20 cellular contexts compared by ENCODE assay signal in the genomic region with DNA sequence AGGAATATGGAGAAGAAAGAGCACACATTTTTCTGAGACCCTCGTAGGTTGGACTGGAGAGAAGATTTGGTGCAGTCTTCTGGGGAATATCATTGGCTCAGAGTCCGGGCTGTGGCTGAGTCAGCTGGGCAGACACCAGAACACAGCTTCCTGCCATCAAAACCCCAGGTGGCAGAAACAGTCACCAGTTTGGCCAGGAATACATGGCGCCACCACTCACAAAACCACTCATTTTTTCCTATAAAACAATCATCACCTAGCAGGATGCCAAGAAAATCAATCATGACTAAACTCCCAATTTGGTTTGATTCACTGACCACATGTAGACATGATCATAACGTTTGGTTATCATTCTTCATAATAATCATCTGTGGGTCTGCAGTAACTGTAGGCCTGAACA.
DNase-seq lines count a peak whose midpoint lies in the region; ATAC-seq and TF ChIP-seq lines count a peak whose summit lies in the region.
"Had no signal": no experiment of that assay in that cellular context is flagged by ENCODE, and none has a peak within 500 bp of the region (broad histone marks: within the 10 kb centered on the region; RNA-seq: fewer than 3 reads in every experiment).

No MANE protein-coding gene starts in this region.

- no peak overlapping the region for H3K4me3 Mint-ChIP-seq in MCF 10A (ENCODE audit: unreplicated experiment)
- H3K4me3 Mint-ChIP-seq: CD8-positive, alpha-beta memory T cell had no signal

- no peak for ATAC-seq in HG02973 (IDR thresholded peaks at IDR 0.05; ENCODE audit: unreplicated experiment)
- ATAC-seq: GM12878 had no signal

- H3K27me3 Mint-ChIP-seq in MCF 10A (ENCODE audit: insufficient read depth, unreplicated experiment), result no peaks in the 10 kb centered on the region
- H3K27me3 Mint-ChIP-seq: CD8-positive, alpha-beta memory T cell had no signal

- no peaks in the 10 kb centered on the region for H3K4me1 Mint-ChIP-seq in MCF 10A (ENCODE audit: insufficient read depth, unreplicated experiment)
- H3K4me1 Mint-ChIP-seq: CD8-positive, alpha-beta memory T cell had no signal

- H3K4me3 ChIP-seq in mammary epithelial cell (replicated peaks in 1 of 3; ENCODE audit: insufficient read depth in 1 of 3, low read depth in 2 of 3, low read length in 3 of 3), result no peak overlapping the region
- no peak overlapping the region for H3K4me3 ChIP-seq in adrenal gland
- no peak overlapping the region for H3K4me3 ChIP-seq in skeletal muscle satellite cell (ENCODE audit: low read length)
- H3K4me3 ChIP-seq in H7 (ENCODE audit: insufficient read depth, low read depth, low read length), result no peak overlapping the region
- H3K4me3 ChIP-seq: GM12878, stomach, uterus had no signal

- 29% methylated on average over 4 of the region's 4 CpGs for WGBS in mammary epithelial cell (ENCODE audit: low coverage, missing lambda C conversion rate)
- 32 to 58% (median 45%) methylated on average over 4 of the region's 4 CpGs for WGBS in adrenal gland, 4 donors

- POLR2A ChIA-PET in MCF 10A (lab: Yijun Ruan, JAX), result interaction anchor here (1.1 kb wide), 1 partner anchor 46 kb away, joined by 3 read pairs; no protein-coding TSS in a partner anchor

- no peaks in the 10 kb centered on the region for H3K36me3 Mint-ChIP-seq in MCF 10A (ENCODE audit: insufficient read depth, unreplicated experiment)
- H3K36me3 Mint-ChIP-seq: CD8-positive, alpha-beta memory T cell had no signal

- H2AFZ ChIP-seq in mammary epithelial cell (ENCODE audit: low read depth, low read length), result no peak overlapping the region

- intact Hi-C loops in MCF 10A (cut with micrococcal nuclease), result no loop called here
- intact Hi-C loops in mammary epithelial cell (cut with micrococcal nuclease), result no loop called here
- intact Hi-C loops in adrenal gland (cut with DNase I), result no loop called here

- peak; percentile 40 for DNase-seq in MCF 10A (ENCODE audit: unreplicated experiment)
- DNase-seq in mammary epithelial cell, result no peak
- DNase-seq in HS-5 (ENCODE audit: low read depth), result peak; percentile 3
- peak in 5 of 7 donors; percentile 8 to 65 (median 22) for DNase-seq in adrenal gland
- no peak for DNase-seq in activated T-cell treated with anti-CD3 and anti-CD28 coated beads, Interleukin-2, amount 50 U/mL, for 1 hour
- no peak for DNase-seq in H7
- DNase-seq: activated CD8-positive, alpha-beta memory T cell treated with anti-CD3 and anti-CD28 coated beads for 24 hours; activated effector memory CD4-positive, alpha-beta T cell treated with Interleukin-2 at 50 U/mL for 16 hours; CD8-positive, alpha-beta memory T cell; cortex of kidney; NCI-H2029 treated with DMSO at 0.1 percent for 48 hours; NCI-H82; retina; stomach; T-helper 1 cell; uterus had no signal

- CTCF ChIA-PET in MCF 10A (lab: Yijun Ruan, JAX), result no interaction called here
- CTCF ChIA-PET in mammary epithelial cell (lab: Charles Lee; ENCODE audit: low non-redundant PET), result no interaction called here

- H3K4me1 ChIP-seq in mammary epithelial cell (ENCODE audit: insufficient read depth, low read length) (no peaks in the 10 kb centered on the region), adrenal gland (replicated peaks in 1 of 2) (no peaks in the 10 kb centered on the region), skeletal muscle satellite cell (ENCODE audit: control insufficient read depth, insufficient read depth, low read length) (peaks cover 25% of the 10 kb centered on the region)
- H3K4me1 ChIP-seq: stomach, uterus had no signal

- H3K27me3 ChIP-seq in mammary epithelial cell (ENCODE audit: insufficient read depth, low read length), result no peaks in the 10 kb centered on the region
- H3K27me3 ChIP-seq in adrenal gland, result no peaks in the 10 kb centered on the region
- H3K27me3 ChIP-seq in skeletal muscle satellite cell (ENCODE audit: control insufficient read depth, insufficient read depth, low read length), result no peaks in the 10 kb centered on the region
- no peaks in the 10 kb centered on the region for H3K27me3 ChIP-seq in H7 (ENCODE audit: control insufficient read depth, insufficient read depth, low read length)
- H3K27me3 ChIP-seq: neutrophil, stomach, uterus had no signal

- no peaks in the 10 kb centered on the region for H4K20me1 ChIP-seq in mammary epithelial cell (ENCODE audit: insufficient read depth, low read length)

- H3K9me3 Mint-ChIP-seq in MCF 10A (ENCODE audit: unreplicated experiment), result no peaks in the 10 kb centered on the region

- H3K36me3 ChIP-seq in mammary epithelial cell (ENCODE audit: insufficient read depth, low read length) (no peaks in the 10 kb centered on the region), adrenal gland (replicated peaks in 1 of 2) (no peaks in the 10 kb centered on the region), skeletal muscle satellite cell (ENCODE audit: insufficient read depth, low read length) (no peaks in the 10 kb centered on the region), H7 (replicated peaks; ENCODE audit: control insufficient read depth, insufficient read depth, low read length) (no peaks in the 10 kb centered on the region)
- H3K36me3 ChIP-seq: neutrophil, stomach, uterus had no signal

- H3K4me2 ChIP-seq in mammary epithelial cell (ENCODE audit: insufficient read depth, low read depth, low read length) (no peak overlapping the region), skeletal muscle satellite cell (ENCODE audit: low read length) (peak overlapping the region; percentile 3)

- BruUV-seq in MCF 10A (replicated peaks; lab: Mats Ljungman, UMichigan), result no TSS peak
- BruUV-seq in mammary epithelial cell (replicated peaks; lab: Mats Ljungman, UMichigan), result no TSS peak

- no peaks in the 10 kb centered on the region for H3K79me2 ChIP-seq in mammary epithelial cell (ENCODE audit: insufficient read depth, low read length)

- in situ Hi-C loops in mammary epithelial cell (cut with MboI; ENCODE audit: low sequenced_read_pairs in 2 of 2), result no loop called here

- no peak overlapping the region for H3K9ac ChIP-seq in mammary epithelial cell (ENCODE audit: insufficient read depth, low read length)
- H3K9ac ChIP-seq in skeletal muscle satellite cell (ENCODE audit: low read depth, low read length), result no peak overlapping the region

- H3K9me3 ChIP-seq in mammary epithelial cell (replicated peaks; ENCODE audit: insufficient read depth, low read length) (no peaks in the 10 kb centered on the region), adrenal gland (replicated peaks in 1 of 3) (no peaks in the 10 kb centered on the region), skeletal muscle satellite cell (replicated peaks; ENCODE audit: low read length) (no peaks in the 10 kb centered on the region)
- H3K9me3 ChIP-seq: neutrophil, stomach, uterus had no signal

- TF ChIP-seq CTCF in MCF 10A (IDR thresholded peaks at IDR 0.05; ENCODE audit: unreplicated experiment) (no peak), mammary epithelial cell (conservative IDR thresholded peaks at IDR 0.05 in 1 of 2, IDR thresholded peaks at IDR 0.05 in 1 of 2; ENCODE audit: extremely low read depth in 1 of 2, insufficient read depth in 1 of 2, low read depth in 1 of 2, low read length in 2 of 2) (no peak), adrenal gland (IDR thresholded peaks at IDR 0.05) (no peak)

- dilution Hi-C loops in mammary epithelial cell (cut with HindIII; ENCODE audit: low sequenced_read_pairs), result no loop called here

- TF ChIP-seq POLR2A in adrenal gland (IDR thresholded peaks at IDR 0.05), result no peak

- H3K27ac Mint-ChIP-seq in MCF 10A (ENCODE audit: low read depth, unreplicated experiment), result no peak overlapping the region
- H3K27ac Mint-ChIP-seq: CD8-positive, alpha-beta memory T cell had no signal

- H3K27ac ChIP-seq in mammary epithelial cell (ENCODE audit: insufficient read depth, low read depth, low read length) (no peak overlapping the region), adrenal gland (no peak overlapping the region)
- H3K27ac ChIP-seq: neutrophil, stomach, uterus had no signal

Comparison
In these comparisons a context has a peak if more than half of its experiments do, and no peak if none do; other contexts are left out.
1. DNase-seq: peak in MCF 10A (single experiment), HS-5 (single experiment) and adrenal gland (5 of 7); none in mammary epithelial cell (single experiment), activated T-cell treated with anti-CD3 and anti-CD28 coated beads, Interleukin-2, amount 50 U/mL, for 1 hour (single experiment) and H7 (single experiment).